8 cellular contexts compared by ENCODE assay signal in genomic region chr1:184388671-184389292, GRCh38. TPM values are rescaled to one million over a fixed set of nuclear protein-coding genes. Genes with fewer than 3 reads are reported as not detected.
A peak's percentile ranks its signal among the peaks of the same experiment; 100 is the strongest.
DNase-seq lines count a peak whose midpoint lies in the region; ATAC-seq, FAIRE-seq and TF ChIP-seq lines count a peak whose summit lies in the region.

No MANE protein-coding gene starts in this region.

- no peaks in the 10 kb centered on the region for H3K27me3 Mint-ChIP-seq in neural progenitor cell (ENCODE audit: insufficient read depth, low read depth)

- H3K4me2 ChIP-seq in neural progenitor cell: peak overlapping the region; percentile 91

- H3K27ac ChIP-seq in duodenal mucosa (ENCODE audit: low read depth, low read length): no peak overlapping the region
- H3K27ac ChIP-seq in neural progenitor cell: no peak overlapping the region

- no peaks in the 10 kb centered on the region for H3K27me3 ChIP-seq in duodenal mucosa (ENCODE audit: control insufficient read depth in 1 of 2, insufficient read depth in 2 of 2, low read length in 2 of 2)
- no peaks in the 10 kb centered on the region for H3K27me3 ChIP-seq in neural progenitor cell

- H2AFZ ChIP-seq in neural progenitor cell (replicated peaks): no peak overlapping the region

- H3F3A ChIP-seq in neural progenitor cell (ENCODE audit: low read depth): peaks cover 25% of the 10 kb centered on the region

- no peaks in the 10 kb centered on the region for H3K9me3 ChIP-seq in duodenal mucosa (ENCODE audit: control insufficient read depth in 1 of 2, low read length in 2 of 2)
- H3K9me3 ChIP-seq in neural progenitor cell (ENCODE audit: low read depth): no peaks in the 10 kb centered on the region

- TF ChIP-seq CTCF in neural progenitor cell (IDR thresholded peaks at IDR 0.05) (no peak), GM10266 (IDR thresholded peaks at IDR 0.05; ENCODE audit: control insufficient read depth, insufficient read depth, low read depth, missing control alignments) (no peak)

- DNase-seq in COR-L47 (lab: John Stamatoyannopoulos, UW): peak; percentile 42
- peak; percentile 46 for DNase-seq in NCI-H146 treated with DMSO at 0.1 percent for 48 hours (lab: John Stamatoyannopoulos, UW; ENCODE audit: unreplicated experiment)
- no peak for DNase-seq in neural progenitor cell (ENCODE audit: low spot score)
- DNase-seq in GM10266 (ENCODE audit: extremely low spot score): no peak
- no peak for DNase-seq in GM19239 (ENCODE audit: insufficient read length, low spot score)

- H4K20me1 ChIP-seq in neural progenitor cell (ENCODE audit: low read depth): peaks cover 62% of the 10 kb centered on the region

- H3K4me3 Mint-ChIP-seq in neural progenitor cell: peak overlapping the region; percentile 94

- H3K36me3 ChIP-seq in duodenal mucosa (ENCODE audit: control insufficient read depth in 1 of 2, insufficient read depth in 2 of 2, low read length in 2 of 2) (no peaks in the 10 kb centered on the region), neural progenitor cell (no peaks in the 10 kb centered on the region)

- H3K79me2 ChIP-seq in neural progenitor cell (ENCODE audit: low read depth): peaks cover 77% of the 10 kb centered on the region

- H3K4me1 ChIP-seq in duodenal mucosa (ENCODE audit: control insufficient read depth in 1 of 2, insufficient read depth in 2 of 2, low read length in 2 of 2) (peaks cover 3 to 5% of the 10 kb centered on the region in 2 donors), neural progenitor cell (peaks cover 60% of the 10 kb centered on the region)

- H3K4me1 Mint-ChIP-seq in neural progenitor cell: peaks cover 28% of the 10 kb centered on the region

- no peak overlapping the region for H3K27ac Mint-ChIP-seq in neural progenitor cell

- peaks cover 2% of the 10 kb centered on the region for H3K36me3 Mint-ChIP-seq in neural progenitor cell

- ATAC-seq in GM21529 (IDR thresholded peaks at IDR 0.05; ENCODE audit: unreplicated experiment): no peak
- ATAC-seq in HG02852 (IDR thresholded peaks at IDR 0.05; ENCODE audit: unreplicated experiment): no peak

- FAIRE-seq in GM19239 (lab: Jason Lieb, UNC): no peak

- H3K4me3 ChIP-seq in duodenal mucosa (ENCODE audit: low read depth in 1 of 2, low read length in 2 of 2) (peak overlapping the region; percentile 76 to 91), neural progenitor cell (peak overlapping the region; percentile 84)

- H3K9ac ChIP-seq in duodenal mucosa (ENCODE audit: low read depth in 1 of 2, low read length in 2 of 2): peak overlapping the region; percentile 72 to 79
- no peak overlapping the region for H3K9ac ChIP-seq in neural progenitor cell

- peaks cover 3% of the 10 kb centered on the region for H3K9me3 Mint-ChIP-seq in neural progenitor cell

RNA-seq across cellular contexts. Expression of gene C1orf21, which starts 2.0 kb away (rescaled TPM):
- total RNA-seq in neural progenitor cell (ENCODE audit: low replicate concordance): 66.4 and 117 TPM in 2 replicates

Comparison
In these comparisons a context has a peak if more than half of its experiments do, and no peak if none do; other contexts are left out.
1. DNase-seq: peak in COR-L47 (single experiment) and NCI-H146 treated with DMSO at 0.1 percent for 48 hours (single experiment); none in neural progenitor cell (single experiment), GM10266 (single experiment) and GM19239 (single experiment).